In the genomic region with DNA sequence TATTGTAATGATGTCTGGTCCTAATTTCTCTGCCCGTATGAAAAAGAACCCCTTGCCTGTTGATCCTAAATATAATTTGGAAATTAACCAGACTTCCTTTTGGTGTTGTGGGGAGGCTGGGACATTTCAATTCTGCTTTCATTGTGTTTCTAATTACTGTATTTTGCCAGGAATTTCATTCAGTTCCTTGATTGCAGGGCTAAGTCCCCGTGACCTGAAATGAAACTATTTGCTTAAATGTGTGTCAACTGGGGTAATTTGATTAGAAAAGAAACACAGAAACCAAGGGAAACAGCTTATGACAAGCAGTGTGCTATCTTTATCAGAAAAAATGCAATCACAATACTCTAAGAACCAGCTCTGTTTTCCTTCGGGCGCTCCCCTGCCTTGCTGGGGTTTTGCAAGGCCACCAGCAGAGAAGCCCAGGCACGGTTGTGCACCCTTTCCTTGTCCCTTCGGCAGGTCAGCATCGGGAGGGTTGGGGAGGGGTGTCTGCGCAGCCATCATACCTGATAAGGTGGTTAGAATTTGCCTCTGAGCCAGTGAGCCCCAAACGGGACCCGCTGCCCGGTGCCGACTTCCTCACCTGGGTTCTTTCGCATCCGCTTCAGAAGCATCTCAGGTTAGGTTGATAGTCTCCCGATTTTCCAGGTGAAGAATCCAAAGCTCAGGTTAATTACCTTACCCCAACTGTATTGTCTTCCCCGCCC, we compare ENCODE assay signal across 15 cellular contexts.
"Had no signal": no experiment of that assay in that cellular context is flagged by ENCODE, and none has a peak within 500 bp of the region (broad histone marks: within the 10 kb centered on the region; RNA-seq: fewer than 3 reads in every experiment).

No MANE protein-coding gene starts in this region.

- H3K27me3 ChIP-seq: upper lobe of left lung had no signal

- DNase-seq: activated CD4-positive, alpha-beta memory T cell treated with anti-CD3 and anti-CD28 coated beads, Interleukin-2, amount 10 ng/mL, durations not matched to agents 7 days and 5 days; activated CD4-positive, alpha-beta T cell treated with anti-CD3 and anti-CD28 coated beads for 36 hours; activated naive CD4-positive, alpha-beta T cell treated with anti-CD3 and anti-CD28 coated beads for 36 hours; central memory CD4-positive, alpha-beta T cell; foreskin melanocyte; head of caudate nucleus; mammary epithelial cell; natural killer cell; right cardiac atrium; SW 1271 had no signal

- H3K27ac Mint-ChIP-seq: activated CD4-positive, alpha-beta memory T cell treated with anti-CD3 and anti-CD28 coated beads, Interleukin-2, amount 10 ng/mL, durations not matched to agents 7 days and 5 days; activated CD4-positive, alpha-beta T cell treated with anti-CD3 and anti-CD28 coated beads for 36 hours; activated naive CD4-positive, alpha-beta T cell treated with anti-CD3 and anti-CD28 coated beads for 36 hours; activated T-helper 1 cell treated with anti-CD3 and anti-CD28 coated beads, Interleukin-12 subunit alpha, Interleukin-12 subunit beta, Interleukin-2, Interleukin-4 antibody, amounts not matched to agents 30 ng/mL and 10 ng/mL and 1 ng/mL, durations not matched to agents 14 hours and 24 hours and 36 hours; natural killer cell; stimulated activated memory B cell treated with anti-CD40 and anti-IgM and Interleukin-4, amounts not matched to agents 10 μg/mL and 1 μg/mL and 100 μg/mL, for 72 hours had no signal

- H3K36me3 Mint-ChIP-seq: natural killer cell had no signal

- H3K27me3 Mint-ChIP-seq: stimulated activated memory B cell treated with anti-CD40 and anti-IgM and Interleukin-4, amounts not matched to agents 10 μg/mL and 1 μg/mL and 100 μg/mL, for 72 hours had no signal

- H3K9me3 ChIP-seq: upper lobe of left lung had no signal

- H3K9me3 Mint-ChIP-seq: activated CD4-positive, alpha-beta memory T cell treated with anti-CD3 and anti-CD28 coated beads, Interleukin-2, amount 10 ng/mL, durations not matched to agents 7 days and 5 days; activated naive CD4-positive, alpha-beta T cell treated with anti-CD3 and anti-CD28 coated beads for 36 hours; activated T-helper 1 cell treated with anti-CD3 and anti-CD28 coated beads, Interleukin-12 subunit alpha, Interleukin-12 subunit beta, Interleukin-2, Interleukin-4 antibody, amounts not matched to agents 30 ng/mL and 10 ng/mL and 1 ng/mL, durations not matched to agents 14 hours and 24 hours and 36 hours; natural killer cell; stimulated activated memory B cell treated with anti-CD40 and anti-IgM and Interleukin-4, amounts not matched to agents 10 μg/mL and 1 μg/mL and 100 μg/mL, for 72 hours had no signal

- H3K4me3 ChIP-seq: smooth muscle cell, upper lobe of left lung had no signal

- H3K4me3 Mint-ChIP-seq: activated CD4-positive, alpha-beta memory T cell treated with anti-CD3 and anti-CD28 coated beads, Interleukin-2, amount 10 ng/mL, durations not matched to agents 7 days and 5 days; activated CD4-positive, alpha-beta T cell treated with anti-CD3 and anti-CD28 coated beads for 36 hours; activated naive CD4-positive, alpha-beta T cell treated with anti-CD3 and anti-CD28 coated beads for 36 hours; activated T-helper 1 cell treated with anti-CD3 and anti-CD28 coated beads, Interleukin-12 subunit alpha, Interleukin-12 subunit beta, Interleukin-2, Interleukin-4 antibody, amounts not matched to agents 30 ng/mL and 10 ng/mL and 1 ng/mL, durations not matched to agents 14 hours and 24 hours and 36 hours; natural killer cell; stimulated activated memory B cell treated with anti-CD40 and anti-IgM and Interleukin-4, amounts not matched to agents 10 μg/mL and 1 μg/mL and 100 μg/mL, for 72 hours had no signal

- ATAC-seq: activated CD4-positive, alpha-beta T cell treated with anti-CD3 and anti-CD28 coated beads for 36 hours; esophagus mucosa; natural killer cell; right cardiac atrium; stimulated activated memory B cell treated with anti-CD40 and anti-IgM and Interleukin-4, amounts not matched to agents 10 μg/mL and 1 μg/mL and 100 μg/mL, for 72 hours had no signal

- H3K27ac ChIP-seq: upper lobe of left lung had no signal
